7 cellular contexts compared by ENCODE assay signal in genomic region chr6:44247338-44248302, GRCh38. TPM values are rescaled to one million over a fixed set of nuclear protein-coding genes. Genes with fewer than 3 reads are reported as not detected.
DNase-seq lines count a peak whose midpoint lies in the region; ATAC-seq and TF ChIP-seq lines count a peak whose summit lies in the region.

No MANE protein-coding gene starts in this region.

- no peak overlapping the region for H2AFZ ChIP-seq in fibroblast of lung (ENCODE audit: low read length)

- TF ChIP-seq CTCF in fibroblast of lung (conservative IDR thresholded peaks at IDR 0.05 in 1 of 2, IDR thresholded peaks at IDR 0.05 in 1 of 2; ENCODE audit: low read depth in 1 of 2, low read length in 2 of 2) = no peak

- no peaks in the 10 kb centered on the region for H3K9me3 Mint-ChIP-seq in natural killer cell treated with Interleukin-12 subunit alpha and Interleukin-12 subunit beta and Interleukin-15 and Interleukin-18, amount 100 ng/mL, for 72 hours
- H3K9me3 Mint-ChIP-seq in stimulated activated naive B cell treated with anti-CD40 and anti-IgM and Interleukin-4, amounts not matched to agents 10 μg/mL and 1 μg/mL and 100 μg/mL, for 72 hours = no peaks in the 10 kb centered on the region

- H3K79me2 ChIP-seq in fibroblast of lung (ENCODE audit: control insufficient read depth, insufficient read depth, low read length) = peaks cover 51% of the 10 kb centered on the region

- peak overlapping the region; percentile 85 for H3K27ac ChIP-seq in fibroblast of lung (ENCODE audit: insufficient read depth, low read length)

- H3K4me1 Mint-ChIP-seq in natural killer cell treated with Interleukin-12 subunit alpha and Interleukin-12 subunit beta and Interleukin-15 and Interleukin-18, amount 100 ng/mL, for 72 hours (ENCODE audit: low read depth in 2 of 2) = peaks cover 46 to 57% of the 10 kb centered on the region in 2 donors
- H3K4me1 Mint-ChIP-seq in stimulated activated naive B cell treated with anti-CD40 and anti-IgM and Interleukin-4, amounts not matched to agents 10 μg/mL and 1 μg/mL and 100 μg/mL, for 72 hours = peaks cover 45 to 69% of the 10 kb centered on the region in 2 donors

- H3K4me3 ChIP-seq in fibroblast of lung (replicated peaks in 1 of 4; ENCODE audit: control extremely low read depth in 1 of 4, insufficient read depth in 1 of 4, low read depth in 3 of 4, low read length in 4 of 4) = peak overlapping the region; percentile 69 to 91 (median 86)

- peaks cover 21% of the 10 kb centered on the region for H3K36me3 ChIP-seq in fibroblast of lung (ENCODE audit: control insufficient read depth, insufficient read depth, low read length)

- no peaks in the 10 kb centered on the region for H3K27me3 ChIP-seq in fibroblast of lung (ENCODE audit: control insufficient read depth, insufficient read depth, low read length)

- peak overlapping the region; percentile 94 for H3K4me3 Mint-ChIP-seq in natural killer cell treated with Interleukin-12 subunit alpha and Interleukin-12 subunit beta and Interleukin-15 and Interleukin-18, amount 100 ng/mL, for 72 hours
- H3K4me3 Mint-ChIP-seq in stimulated activated naive B cell treated with anti-CD40 and anti-IgM and Interleukin-4, amounts not matched to agents 10 μg/mL and 1 μg/mL and 100 μg/mL, for 72 hours = peak overlapping the region; percentile 96 to 98

- H3K4me1 ChIP-seq in fibroblast of lung (ENCODE audit: control insufficient read depth, extremely low read depth, insufficient read depth, low read length) = peaks cover 5% of the 10 kb centered on the region

- H3K36me3 Mint-ChIP-seq in natural killer cell treated with Interleukin-12 subunit alpha and Interleukin-12 subunit beta and Interleukin-15 and Interleukin-18, amount 100 ng/mL, for 72 hours = peaks cover 53% of the 10 kb centered on the region
- H3K36me3 Mint-ChIP-seq in stimulated activated naive B cell treated with anti-CD40 and anti-IgM and Interleukin-4, amounts not matched to agents 10 μg/mL and 1 μg/mL and 100 μg/mL, for 72 hours = peaks cover 50 to 63% of the 10 kb centered on the region in 2 donors

- H4K20me1 ChIP-seq in fibroblast of lung (ENCODE audit: control insufficient read depth, extremely low read depth, insufficient read depth, low read length) = peaks cover 8% of the 10 kb centered on the region

- H3K9me3 ChIP-seq in fibroblast of lung (ENCODE audit: control insufficient read depth, insufficient read depth, low read depth, low read length) = no peaks in the 10 kb centered on the region

- peak overlapping the region; percentile 76 for H3K4me2 ChIP-seq in fibroblast of lung (ENCODE audit: extremely low read depth, insufficient read depth, low read length)

- H3K27ac Mint-ChIP-seq in natural killer cell treated with Interleukin-12 subunit alpha and Interleukin-12 subunit beta and Interleukin-15 and Interleukin-18, amount 100 ng/mL, for 72 hours = peak overlapping the region; percentile 98
- H3K27ac Mint-ChIP-seq in stimulated activated naive B cell treated with anti-CD40 and anti-IgM and Interleukin-4, amounts not matched to agents 10 μg/mL and 1 μg/mL and 100 μg/mL, for 72 hours = peak overlapping the region; percentile 100

- no peaks in the 10 kb centered on the region for H3K27me3 Mint-ChIP-seq in natural killer cell treated with Interleukin-12 subunit alpha and Interleukin-12 subunit beta and Interleukin-15 and Interleukin-18, amount 100 ng/mL, for 72 hours
- H3K27me3 Mint-ChIP-seq in stimulated activated naive B cell treated with anti-CD40 and anti-IgM and Interleukin-4, amounts not matched to agents 10 μg/mL and 1 μg/mL and 100 μg/mL, for 72 hours = peaks cover 0 to 5% of the 10 kb centered on the region in 2 donors

- peak overlapping the region; percentile 75 for H3K9ac ChIP-seq in fibroblast of lung (ENCODE audit: insufficient read depth, low read length)

- DNase-seq in OCI-M1 (lab: John Stamatoyannopoulos, UW) (peak; percentile 91), activated T-helper 1 cell treated with Interleukin-2 at 50 U/mL for 16 hours (ENCODE audit: low read depth) (peak; percentile 83), fibroblast of lung (ENCODE audit: low read depth in 2 of 2) (peak; percentile 56 to 68)
- peak; percentile 95 for DNase-seq in natural killer cell treated with Interleukin-12 subunit alpha and Interleukin-12 subunit beta and Interleukin-15 and Interleukin-18, amount 100 ng/mL, for 72 hours (ENCODE audit: low spot score)
- DNase-seq in stimulated activated naive B cell treated with anti-CD40 and anti-IgM and Interleukin-4, amounts not matched to agents 10 μg/mL and 1 μg/mL and 100 μg/mL, for 72 hours = peak; percentile 66

- ATAC-seq in GM18868 (IDR thresholded peaks at IDR 0.05; ENCODE audit: unreplicated experiment) (peak; percentile 25), HG02973 (IDR thresholded peaks at IDR 0.05; ENCODE audit: unreplicated experiment) (peak; percentile 27)
- peak; percentile 80 to 83 for ATAC-seq in natural killer cell treated with Interleukin-12 subunit alpha and Interleukin-12 subunit beta and Interleukin-15 and Interleukin-18, amount 100 ng/mL, for 72 hours
- ATAC-seq in stimulated activated naive B cell treated with anti-CD40 and anti-IgM and Interleukin-4, amounts not matched to agents 10 μg/mL and 1 μg/mL and 100 μg/mL, for 72 hours (replicated peaks) = peak; percentile 38 to 55

RNA-seq across cellular contexts. Expression of gene HSP90AB1, which starts 0.7 kb away (rescaled TPM):
- total RNA-seq in fibroblast of lung = 449 and 452 TPM in 2 replicates
- 775 and 1,146 TPM in 2 replicates for polyA plus RNA-seq in fibroblast of lung
- 584 and 848 TPM in 2 replicates for polyA plus RNA-seq in fibroblast of lung (2012)
- 305 and 449 TPM in 2 replicates for polyA minus RNA-seq in fibroblast of lung (ENCODE audit: low replicate concordance)
- total RNA-seq in natural killer cell treated with Interleukin-12 subunit alpha and Interleukin-12 subunit beta and Interleukin-15 and Interleukin-18, amount 100 ng/mL, for 72 hours = 1,000 to 10,000 TPM; 1,035 to 1,696 TPM

RNA-seq across cellular contexts. Expression of gene SLC35B2, which starts 9.7 kb away (rescaled TPM):
- total RNA-seq in fibroblast of lung = 57.0 and 88.4 TPM in 2 replicates
- polyA plus RNA-seq in fibroblast of lung = 89.4 and 94.1 TPM in 2 replicates
- polyA plus RNA-seq in fibroblast of lung (2012) = 66.0 and 83.4 TPM in 2 replicates
- 109 and 171 TPM in 2 replicates for polyA minus RNA-seq in fibroblast of lung (ENCODE audit: low replicate concordance)
- total RNA-seq in natural killer cell treated with Interleukin-12 subunit alpha and Interleukin-12 subunit beta and Interleukin-15 and Interleukin-18, amount 100 ng/mL, for 72 hours = 10 to 100 TPM; 34.6 to 39.4 TPM

RNA-seq across cellular contexts. Expression of gene NFKBIE, which starts 17.7 kb away (rescaled TPM):
- 5.4 and 6.4 TPM in 2 replicates for total RNA-seq in fibroblast of lung
- polyA plus RNA-seq in fibroblast of lung = 1.6 and 3.7 TPM in 2 replicates
- polyA plus RNA-seq in fibroblast of lung (2012) = 3.8 and 5.9 TPM in 2 replicates
- polyA minus RNA-seq in fibroblast of lung (ENCODE audit: low replicate concordance) = 0.71 and 7.1 TPM in 2 replicates
- 10 to 100 TPM; 24.1 to 26.1 TPM for total RNA-seq in natural killer cell treated with Interleukin-12 subunit alpha and Interleukin-12 subunit beta and Interleukin-15 and Interleukin-18, amount 100 ng/mL, for 72 hours

RNA-seq across cellular contexts. Expression of gene TMEM151B, which starts 22.6 kb away (rescaled TPM):
- total RNA-seq in fibroblast of lung = under 0.01 TPM in 2 replicates
- polyA plus RNA-seq in fibroblast of lung = not detected in 2 replicates
- not detected in 2 replicates for polyA plus RNA-seq in fibroblast of lung (2012)
- polyA minus RNA-seq in fibroblast of lung (ENCODE audit: low replicate concordance) = not detected in 2 replicates
- total RNA-seq in natural killer cell treated with Interleukin-12 subunit alpha and Interleukin-12 subunit beta and Interleukin-15 and Interleukin-18, amount 100 ng/mL, for 72 hours = not detected

RNA-seq across cellular contexts. Expression of gene SLC29A1, which starts 24.2 kb away (rescaled TPM):
- total RNA-seq in fibroblast of lung = 7.7 and 13.4 TPM in 2 replicates
- polyA plus RNA-seq in fibroblast of lung = 21.9 and 43.6 TPM in 2 replicates
- polyA plus RNA-seq in fibroblast of lung (2012) = 16.4 and 32.8 TPM in 2 replicates
- 48.1 and 108 TPM in 2 replicates for polyA minus RNA-seq in fibroblast of lung (ENCODE audit: low replicate concordance)
- total RNA-seq in natural killer cell treated with Interleukin-12 subunit alpha and Interleukin-12 subunit beta and Interleukin-15 and Interleukin-18, amount 100 ng/mL, for 72 hours = 10 to 100 TPM; 25.1 to 95.6 TPM

Comparison
In these comparisons a context has a peak if more than half of its experiments do, and no peak if none do; other contexts are left out.
1. Peak in every context shown above with its lines: DNase-seq, ATAC-seq, H3K4me3 ChIP-seq and H3K27ac ChIP-seq.
2. ATAC-seq: peak in every context shown above with its lines; median percentile 82 in natural killer cell treated with Interleukin-12 subunit alpha and Interleukin-12 subunit beta and Interleukin-15 and Interleukin-18, amount 100 ng/mL, for 72 hours; 46 in stimulated activated naive B cell treated with anti-CD40 and anti-IgM and Interleukin-4, amounts not matched to agents 10 μg/mL and 1 μg/mL and 100 μg/mL, for 72 hours; 27 in HG02973; 25 in GM18868.